13 cellular contexts compared by ENCODE assay signal in genomic region chr3:126952983-126953660, GRCh38.
"Had no signal": no experiment of that assay in that cellular context is flagged by ENCODE, and none has a peak within 500 bp of the region (broad histone marks: within the 10 kb centered on the region; RNA-seq: fewer than 3 reads in every experiment).

No MANE protein-coding gene starts in this region.

- FAIRE-seq: astrocyte, urothelium cell line had no signal

- H3K36me3 ChIP-seq: gastrocnemius medialis, right atrium auricular region had no signal

- ATAC-seq: activated CD4-positive, CD25-positive, alpha-beta regulatory T cell treated with anti-CD3 and anti-CD28 coated beads, Interleukin-2, amount 50 U/mL, for 24 hours; gastrocnemius medialis; left lobe of liver; naive thymus-derived CD4-positive, alpha-beta T cell had no signal

- DNase-seq: activated naive CD4-positive, alpha-beta T cell treated with anti-CD3 and anti-CD28 coated beads, Interleukin-2, amount 10 ng/mL, durations not matched to agents 7 days and 5 days; activated T-cell treated with anti-CD3 and anti-CD28 coated beads for 4 hours; erythroblast; gastrocnemius medialis; naive thymus-derived CD4-positive, alpha-beta T cell; stomach had no signal

- H3K4me3 Mint-ChIP-seq: activated naive CD4-positive, alpha-beta T cell treated with anti-CD3 and anti-CD28 coated beads, Interleukin-2, amount 10 ng/mL, durations not matched to agents 7 days and 5 days; naive thymus-derived CD4-positive, alpha-beta T cell; T-helper 2 cell treated with Interferon-gamma antibody and Interleukin-4, amounts not matched to agents 5 μg/mL and 100 μg/mL, for 36 hours had no signal

- H3K4me1 ChIP-seq: stomach had no signal

- H3K36me3 Mint-ChIP-seq: activated naive CD4-positive, alpha-beta T cell treated with anti-CD3 and anti-CD28 coated beads, Interleukin-2, amount 10 ng/mL, durations not matched to agents 7 days and 5 days had no signal

- H3K27me3 Mint-ChIP-seq: activated naive CD4-positive, alpha-beta T cell treated with anti-CD3 and anti-CD28 coated beads, Interleukin-2, amount 10 ng/mL, durations not matched to agents 7 days and 5 days; naive thymus-derived CD4-positive, alpha-beta T cell had no signal

- H3K9me3 ChIP-seq: gastrocnemius medialis, right atrium auricular region, stomach had no signal

- H3K4me1 Mint-ChIP-seq: activated naive CD4-positive, alpha-beta T cell treated with anti-CD3 and anti-CD28 coated beads, Interleukin-2, amount 10 ng/mL, durations not matched to agents 7 days and 5 days had no signal

- H3K4me3 ChIP-seq: gastrocnemius medialis, right atrium auricular region, smooth muscle cell, stomach had no signal

- H3K27ac ChIP-seq: gastrocnemius medialis, right atrium auricular region, stomach had no signal

- H3K27ac Mint-ChIP-seq: activated naive CD4-positive, alpha-beta T cell treated with anti-CD3 and anti-CD28 coated beads, Interleukin-2, amount 10 ng/mL, durations not matched to agents 7 days and 5 days; naive thymus-derived CD4-positive, alpha-beta T cell; T-helper 2 cell treated with Interferon-gamma antibody and Interleukin-4, amounts not matched to agents 5 μg/mL and 100 μg/mL, for 36 hours had no signal

- H3K4me2 ChIP-seq: smooth muscle cell had no signal

- H3K27me3 ChIP-seq: gastrocnemius medialis, right atrium auricular region, stomach had no signal

- H3K9me3 Mint-ChIP-seq: activated naive CD4-positive, alpha-beta T cell treated with anti-CD3 and anti-CD28 coated beads, Interleukin-2, amount 10 ng/mL, durations not matched to agents 7 days and 5 days; naive thymus-derived CD4-positive, alpha-beta T cell; T-helper 2 cell treated with Interferon-gamma antibody and Interleukin-4, amounts not matched to agents 5 μg/mL and 100 μg/mL, for 36 hours had no signal
